Comparison of ENCODE assay signal across 14 cellular contexts in genomic region chr6:135170849-135171248, GRCh38. TPM values are rescaled to one million over a fixed set of nuclear protein-coding genes. Genes with fewer than 3 reads are reported as not detected.
A peak's percentile ranks its signal among the peaks of the same experiment; 100 is the strongest.
DNase-seq lines count a peak whose midpoint lies in the region; ATAC-seq lines count a peak whose summit lies in the region.
"Had no signal": no experiment of that assay in that cellular context is flagged by ENCODE, and none has a peak within 500 bp of the region (broad histone marks: within the 10 kb centered on the region; RNA-seq: fewer than 3 reads in every experiment).

No MANE protein-coding gene starts in this region.

- H3K9me3 Mint-ChIP-seq in activated T-cell treated with anti-CD3 and anti-CD28 coated beads, Interleukin-2, amount 50 U/mL, for 4 hours: no peaks in the 10 kb centered on the region
- H3K9me3 Mint-ChIP-seq in activated CD4-positive, alpha-beta memory T cell treated with anti-CD3 and anti-CD28 coated beads, Interleukin-2, amount 10 ng/mL, durations not matched to agents 7 days and 5 days: no peaks in the 10 kb centered on the region
- H3K9me3 Mint-ChIP-seq in stimulated activated memory B cell treated with anti-CD40 and anti-IgM and Interleukin-4, amounts not matched to agents 10 μg/mL and 1 μg/mL and 100 μg/mL, for 72 hours: no peaks in the 10 kb centered on the region

- POLR2A ChIA-PET in activated CD4-positive, alpha-beta memory T cell treated with anti-CD3 and anti-CD28 coated beads, Interleukin-2, amount 10 ng/mL, durations not matched to agents 7 days and 5 days (lab: Charles Lee): no interaction called here

- peaks cover 12% of the 10 kb centered on the region for H3K4me1 Mint-ChIP-seq in activated T-cell treated with anti-CD3 and anti-CD28 coated beads, Interleukin-2, amount 50 U/mL, for 4 hours (ENCODE audit: low read depth)
- H3K4me1 Mint-ChIP-seq in activated CD4-positive, alpha-beta memory T cell treated with anti-CD3 and anti-CD28 coated beads, Interleukin-2, amount 10 ng/mL, durations not matched to agents 7 days and 5 days: peaks cover 27% of the 10 kb centered on the region
- peaks cover 12% of the 10 kb centered on the region for H3K4me1 Mint-ChIP-seq in stimulated activated memory B cell treated with anti-CD40 and anti-IgM and Interleukin-4, amounts not matched to agents 10 μg/mL and 1 μg/mL and 100 μg/mL, for 72 hours

- peak overlapping the region; percentile 58 for H3K27ac Mint-ChIP-seq in activated CD4-positive, alpha-beta memory T cell treated with anti-CD3 and anti-CD28 coated beads, Interleukin-2, amount 10 ng/mL, durations not matched to agents 7 days and 5 days
- H3K27ac Mint-ChIP-seq in stimulated activated memory B cell treated with anti-CD40 and anti-IgM and Interleukin-4, amounts not matched to agents 10 μg/mL and 1 μg/mL and 100 μg/mL, for 72 hours: peak overlapping the region; percentile 80

- H3K4me3 Mint-ChIP-seq in activated T-cell treated with anti-CD3 and anti-CD28 coated beads, Interleukin-2, amount 50 U/mL, for 4 hours: no peak overlapping the region
- H3K4me3 Mint-ChIP-seq in activated CD4-positive, alpha-beta memory T cell treated with anti-CD3 and anti-CD28 coated beads, Interleukin-2, amount 10 ng/mL, durations not matched to agents 7 days and 5 days: no peak overlapping the region
- no peak overlapping the region for H3K4me3 Mint-ChIP-seq in stimulated activated memory B cell treated with anti-CD40 and anti-IgM and Interleukin-4, amounts not matched to agents 10 μg/mL and 1 μg/mL and 100 μg/mL, for 72 hours

- CTCF ChIA-PET in activated CD4-positive, alpha-beta memory T cell treated with anti-CD3 and anti-CD28 coated beads, Interleukin-2, amount 10 ng/mL, durations not matched to agents 7 days and 5 days (lab: Charles Lee): interaction anchor here (1.2 kb wide), 1 partner anchor 8 kb away, joined by 8 read pairs; no protein-coding TSS in a partner anchor

- peak; percentile 92 to 93 for ATAC-seq in activated T-cell treated with anti-CD3 and anti-CD28 coated beads, Interleukin-2, amount 50 U/mL, for 4 hours
- ATAC-seq in HG02610 (IDR thresholded peaks at IDR 0.05; ENCODE audit: unreplicated experiment): peak; percentile 68
- peak; percentile 75 for ATAC-seq in stimulated activated memory B cell treated with anti-CD40 and anti-IgM and Interleukin-4, amounts not matched to agents 10 μg/mL and 1 μg/mL and 100 μg/mL, for 72 hours
- ATAC-seq in HG02852 (IDR thresholded peaks at IDR 0.05; ENCODE audit: unreplicated experiment): no peak
- ATAC-seq in GM21367 (IDR thresholded peaks at IDR 0.05; ENCODE audit: unreplicated experiment): no peak
- ATAC-seq: mucosa of descending colon had no signal

- no peaks in the 10 kb centered on the region for H3K36me3 Mint-ChIP-seq in activated T-cell treated with anti-CD3 and anti-CD28 coated beads, Interleukin-2, amount 50 U/mL, for 4 hours (ENCODE audit: insufficient read depth)
- no peaks in the 10 kb centered on the region for H3K36me3 Mint-ChIP-seq in activated CD4-positive, alpha-beta memory T cell treated with anti-CD3 and anti-CD28 coated beads, Interleukin-2, amount 10 ng/mL, durations not matched to agents 7 days and 5 days (ENCODE audit: low read depth)
- no peaks in the 10 kb centered on the region for H3K36me3 Mint-ChIP-seq in stimulated activated memory B cell treated with anti-CD40 and anti-IgM and Interleukin-4, amounts not matched to agents 10 μg/mL and 1 μg/mL and 100 μg/mL, for 72 hours

- H3K27me3 Mint-ChIP-seq in activated T-cell treated with anti-CD3 and anti-CD28 coated beads, Interleukin-2, amount 50 U/mL, for 4 hours (ENCODE audit: low read depth): no peaks in the 10 kb centered on the region
- H3K27me3 Mint-ChIP-seq in activated CD4-positive, alpha-beta memory T cell treated with anti-CD3 and anti-CD28 coated beads, Interleukin-2, amount 10 ng/mL, durations not matched to agents 7 days and 5 days: no peaks in the 10 kb centered on the region
- H3K27me3 Mint-ChIP-seq in stimulated activated memory B cell treated with anti-CD40 and anti-IgM and Interleukin-4, amounts not matched to agents 10 μg/mL and 1 μg/mL and 100 μg/mL, for 72 hours: no peaks in the 10 kb centered on the region

- no peak for DNase-seq in activated T-cell treated with anti-CD3 and anti-CD28 coated beads, Interleukin-2, amount 50 U/mL, for 4 hours
- DNase-seq in activated T-cell treated with anti-CD3 and anti-CD28 coated beads for 4 hours: no peak
- no peak for DNase-seq in activated CD4-positive, alpha-beta memory T cell treated with anti-CD3 and anti-CD28 coated beads, Interleukin-2, amount 10 ng/mL, durations not matched to agents 7 days and 5 days
- no peak for DNase-seq in anterior cingulate cortex (lab: John Stamatoyannopoulos, UW)
- DNase-seq: DMS 273 treated with DMSO at 0.1 percent for 48 hours, KG1, mucosa of descending colon, retina, T1000, thyroid gland had no signal

RNA-seq across cellular contexts. Expression of gene MYB, which starts 10.3 kb away (rescaled TPM):
- total RNA-seq in activated T-cell treated with anti-CD3 and anti-CD28 coated beads, Interleukin-2, amount 50 U/mL, for 4 hours: 10 to 100 TPM in 2 of 3 donors, 1 to 10 TPM in 1; 9.5 to 15.2 (median 13.9) TPM
- 10 to 100 TPM; 27.7 to 30.3 TPM for total RNA-seq in activated CD4-positive, alpha-beta memory T cell treated with anti-CD3 and anti-CD28 coated beads, Interleukin-2, amount 10 ng/mL, durations not matched to agents 7 days and 5 days

Comparison
In these comparisons a context has a peak if more than half of its experiments do, and no peak if none do; other contexts are left out.
1. ATAC-seq: peak in activated T-cell treated with anti-CD3 and anti-CD28 coated beads, Interleukin-2, amount 50 U/mL, for 4 hours (2 of 2), HG02610 (single experiment) and stimulated activated memory B cell treated with anti-CD40 and anti-IgM and Interleukin-4, amounts not matched to agents 10 μg/mL and 1 μg/mL and 100 μg/mL, for 72 hours (single experiment); none in HG02852 (single experiment) and GM21367 (single experiment).